ENCODE assay signal across 8 cellular contexts in the genomic region with DNA sequence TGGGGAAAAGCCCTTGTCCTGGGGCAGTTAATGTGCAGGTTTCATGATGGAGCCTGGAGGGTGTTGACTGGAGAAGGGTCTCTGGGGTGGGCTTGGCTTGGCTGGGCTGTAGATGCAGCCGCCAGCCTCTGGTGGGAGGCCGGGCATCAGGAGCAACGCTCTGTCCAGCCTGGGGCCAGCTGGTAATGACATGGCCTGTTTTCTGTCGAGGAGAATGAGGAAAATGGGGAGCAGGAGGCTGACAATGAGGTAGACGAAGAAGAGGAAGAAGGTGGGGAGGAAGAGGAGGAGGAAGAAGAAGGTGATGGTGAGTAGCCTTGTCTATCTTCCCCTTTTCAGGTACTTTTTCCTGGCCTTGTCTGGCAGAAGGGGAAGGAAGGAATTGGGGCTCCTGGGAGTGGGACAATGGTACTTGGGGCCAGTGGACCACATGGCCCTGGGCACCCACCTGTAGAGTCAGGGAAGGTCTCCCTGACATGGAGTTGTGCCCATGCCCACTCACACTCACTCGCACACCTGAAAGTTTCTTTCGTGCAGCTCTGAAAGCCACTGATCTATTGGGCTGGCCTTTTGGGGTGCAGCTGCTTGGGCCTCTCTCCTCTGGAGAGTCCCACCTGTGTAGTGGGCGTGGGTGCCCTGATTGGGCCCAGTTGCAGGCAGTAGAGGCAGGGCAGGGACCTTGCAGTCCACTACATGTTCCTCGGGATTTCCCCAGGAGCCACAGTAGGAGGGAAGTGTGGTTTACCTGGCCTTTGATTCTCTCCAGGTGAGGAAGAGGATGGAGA. TPM values are rescaled to one million over a fixed set of nuclear protein-coding genes. Genes with fewer than 3 reads are reported as not detected.
DNase-seq lines count a peak whose midpoint lies in the region; ATAC-seq and TF ChIP-seq lines count a peak whose summit lies in the region.

No MANE protein-coding gene starts in this region.

- CTCF ChIA-PET in A673 (lab: Charles Lee) = no interaction called here

- no peaks in the 10 kb centered on the region for H3K9me2 ChIP-seq in Karpas-422 (replicated peaks; ENCODE audit: insufficient read depth, low read length)

- peak overlapping the region; percentile 91 for H3K4me3 Mint-ChIP-seq in central memory CD8-positive, alpha-beta T cell

- H3K9me3 Mint-ChIP-seq in central memory CD8-positive, alpha-beta T cell = no peaks in the 10 kb centered on the region

- H3K27ac ChIP-seq in A673 (ENCODE audit: low read depth, low read length, poor library complexity, severe bottlenecking) (peak overlapping the region; percentile 97), Karpas-422 (ENCODE audit: low read length) (peak overlapping the region; percentile 99), muscle layer of duodenum (ENCODE audit: low read length) (peak overlapping the region; percentile 80)

- H3K36me3 ChIP-seq in A673 (ENCODE audit: insufficient read depth, low read length, poor library complexity, severe bottlenecking) (peaks cover 37% of the 10 kb centered on the region), Karpas-422 (ENCODE audit: insufficient read depth, low read length) (peaks cover 39% of the 10 kb centered on the region), muscle layer of duodenum (ENCODE audit: control insufficient read depth in 1 of 2, insufficient read depth in 2 of 2, low read length in 2 of 2) (peaks cover 14 to 19% of the 10 kb centered on the region in 2 donors)

- H3K4me3 ChIP-seq in A673 (ENCODE audit: low read depth, low read length, poor library complexity, severe bottlenecking) (peak overlapping the region; percentile 100), Karpas-422 (ENCODE audit: low read length) (peak overlapping the region; percentile 98), muscle layer of duodenum (ENCODE audit: low read depth in 1 of 2, low read length in 2 of 2) (peak overlapping the region; percentile 80 to 86)

- DNase-seq in A673 (ENCODE audit: low spot score) (no peak), Karpas-422 (peak; percentile 46), SW 1271 (lab: John Stamatoyannopoulos, UW) (no peak), MV-4-11 (lab: John Stamatoyannopoulos, UW) (no peak), putamen (ENCODE audit: low spot score) (no peak)
- no peak for DNase-seq in central memory CD8-positive, alpha-beta T cell (ENCODE audit: low spot score in 2 of 2)

- H3K27me3 ChIP-seq in A673 (replicated peaks; ENCODE audit: insufficient read depth, low read depth, low read length, poor library complexity) = no peaks in the 10 kb centered on the region
- no peaks in the 10 kb centered on the region for H3K27me3 ChIP-seq in Karpas-422 (ENCODE audit: low read length)
- no peaks in the 10 kb centered on the region for H3K27me3 ChIP-seq in muscle layer of duodenum (ENCODE audit: low read depth, low read length)

- H3K27me3 Mint-ChIP-seq in central memory CD8-positive, alpha-beta T cell = no peaks in the 10 kb centered on the region

- intact Hi-C loops in A673 (cut with micrococcal nuclease; ENCODE audit: unreplicated experiment) = no loop called here

- no peak for ATAC-seq in central memory CD8-positive, alpha-beta T cell (replicated peaks; ENCODE audit: extremely low read depth, poor library complexity, severe bottlenecking)
- no peak for ATAC-seq in HG02678 (IDR thresholded peaks at IDR 0.05; ENCODE audit: unreplicated experiment)

- peaks cover 43% of the 10 kb centered on the region for H3K4me1 Mint-ChIP-seq in central memory CD8-positive, alpha-beta T cell

- peak overlapping the region; percentile 87 for H3K4me2 ChIP-seq in Karpas-422 (ENCODE audit: low read depth, low read length, poor library complexity, severe bottlenecking)

- TF ChIP-seq CTCF in A673 (conservative IDR thresholded peaks at IDR 0.05; ENCODE audit: low read depth, low read length) = no peak

- POLR2A ChIA-PET in A673 (lab: Charles Lee; ENCODE audit: low non-redundant PET) = interaction anchor here (0.7 kb wide), 1 partner anchor 15 kb away, joined by 3 read pairs; no protein-coding TSS in a partner anchor

- H3K79me2 ChIP-seq in Karpas-422 (ENCODE audit: low read length) = peaks cover 44% of the 10 kb centered on the region

- no peak overlapping the region for H2AFZ ChIP-seq in Karpas-422 (ENCODE audit: low read length)

- peaks cover 35% of the 10 kb centered on the region for H4K20me1 ChIP-seq in Karpas-422 (ENCODE audit: insufficient read depth, low read depth, low read length)

- BruUV-seq in A673 (replicated peaks; lab: Mats Ljungman, UMichigan) = no TSS peak

- H3K36me3 Mint-ChIP-seq in central memory CD8-positive, alpha-beta T cell (ENCODE audit: insufficient read depth) = peaks cover 74% of the 10 kb centered on the region

- H3K9me3 ChIP-seq in A673 (ENCODE audit: low read depth, low read length, poor library complexity, severe bottlenecking) (no peaks in the 10 kb centered on the region), Karpas-422 (ENCODE audit: low read length) (no peaks in the 10 kb centered on the region), muscle layer of duodenum (ENCODE audit: control insufficient read depth in 1 of 2, low read length in 2 of 2) (no peaks in the 10 kb centered on the region)

- H3K9ac ChIP-seq in Karpas-422 (ENCODE audit: low read length) = peak overlapping the region; percentile 100

- H3K4me1 ChIP-seq in A673 (ENCODE audit: insufficient read depth, low read length, poor library complexity, severe bottlenecking) = peaks cover 23% of the 10 kb centered on the region
- peaks cover 35% of the 10 kb centered on the region for H3K4me1 ChIP-seq in Karpas-422 (ENCODE audit: low read length)
- peaks cover 24 to 27% of the 10 kb centered on the region in 2 donors for H3K4me1 ChIP-seq in muscle layer of duodenum (ENCODE audit: control insufficient read depth in 1 of 2, insufficient read depth in 2 of 2, low read length in 2 of 2)

- peak overlapping the region; percentile 100 for H3K27ac Mint-ChIP-seq in central memory CD8-positive, alpha-beta T cell (ENCODE audit: low read depth)

RNA-seq across cellular contexts. Expression of a gene that starts 3.5 kb away (rescaled TPM):
- total RNA-seq in A673 (2021) = 1,708 and 1,722 TPM in 2 replicates
- total RNA-seq in Karpas-422 (2014; rRNA removed; shearing (Covaris generic); ENCODE audit: low replicate concordance) = 1,532 and 1,657 TPM in 2 replicates
